ENCODE assay signal across 8 cellular contexts in genomic region chr10:92573091-92573797, GRCh38. TPM values are rescaled to one million over a fixed set of nuclear protein-coding genes. Genes with fewer than 3 reads are reported as not detected.
DNase-seq lines count a peak whose midpoint lies in the region; ATAC-seq and TF ChIP-seq lines count a peak whose summit lies in the region.

No MANE protein-coding gene starts in this region.

- TF ChIP-seq EP300 in ovary (IDR thresholded peaks at IDR 0.05), result no peak

- TF ChIP-seq CTCF in HFFc6 (IDR thresholded peaks at IDR 0.05), result no peak
- TF ChIP-seq CTCF in Panc1 (IDR thresholded peaks at IDR 0.05), result no peak
- peak in 1 of 12 donors; percentile 23 for TF ChIP-seq CTCF in heart left ventricle (IDR thresholded peaks at IDR 0.05)
- TF ChIP-seq CTCF in ovary (IDR thresholded peaks at IDR 0.05), result no peak

- H3K4me3 ChIP-seq in Panc1 (ENCODE audit: low read depth in 2 of 2, low read length in 2 of 2) (peak overlapping the region; percentile 81 to 93), heart left ventricle (peak overlapping the region; percentile 71 to 98 (median 91)), ovary (peak overlapping the region; percentile 84)

- 1% methylated on average over 26 to 56 of the region's 56 CpGs for WGBS in heart left ventricle, 4 donors
- WGBS in ovary, 3 donors, result 0 to 1% (median 1%) methylated on average over 51 to 56 of the region's 56 CpGs

- H3K9me3 Mint-ChIP-seq in HFFc6, result no peaks in the 10 kb centered on the region
- no peaks in the 10 kb centered on the region for H3K9me3 Mint-ChIP-seq in activated naive CD4-positive, alpha-beta T cell treated with anti-CD3 and anti-CD28 coated beads, Interleukin-2, amount 50 U/mL, for 72 hours

- no peaks in the 10 kb centered on the region for H3K9me3 ChIP-seq in Panc1 (ENCODE audit: control insufficient read depth, insufficient read depth, low read depth, low read length)
- H3K9me3 ChIP-seq in heart left ventricle, result no peaks in the 10 kb centered on the region
- H3K9me3 ChIP-seq in ovary, result no peaks in the 10 kb centered on the region

- peaks cover 11% of the 10 kb centered on the region for H3K36me3 Mint-ChIP-seq in HFFc6 (ENCODE audit: low read depth)
- peaks cover 0 to 6% of the 10 kb centered on the region in 2 donors for H3K36me3 Mint-ChIP-seq in activated naive CD4-positive, alpha-beta T cell treated with anti-CD3 and anti-CD28 coated beads, Interleukin-2, amount 50 U/mL, for 72 hours

- intact Hi-C loops in Panc1 (cut with micrococcal nuclease; ENCODE audit: unreplicated experiment), result no loop called here
- intact Hi-C loops in heart left ventricle (cut with DNase I), result loop anchor here in 4 of 10 donors (2.0 to 10.0 kb wide), 3 partner anchors 56 to 312 kb away; no protein-coding TSS in a partner anchor
- intact Hi-C loops in ovary (cut with DNase I), result loop anchor here in 3 of 4 donors (2.0 to 5.0 kb wide), 2 partner anchors 56 kb away; no protein-coding TSS in a partner anchor

- H3K27me3 ChIP-seq in Panc1 (ENCODE audit: control insufficient read depth, insufficient read depth, low read length) (no peaks in the 10 kb centered on the region), heart left ventricle (no peaks in the 10 kb centered on the region), ovary (no peaks in the 10 kb centered on the region)

- ATAC-seq in Panc1 (peak; percentile 50), heart left ventricle (peak in 2 of 4 donors; percentile 10 to 55)
- peak in 1 of 2 donors; percentile 12 for ATAC-seq in activated naive CD4-positive, alpha-beta T cell treated with anti-CD3 and anti-CD28 coated beads, Interleukin-2, amount 50 U/mL, for 72 hours

- H3K4me1 ChIP-seq in Panc1 (ENCODE audit: control insufficient read depth, insufficient read depth, low read length), result peaks cover 20% of the 10 kb centered on the region
- H3K4me1 ChIP-seq in heart left ventricle, result peaks cover 0 to 37% (median 22%) of the 10 kb centered on the region in 12 donors
- peaks cover 13% of the 10 kb centered on the region for H3K4me1 ChIP-seq in ovary (ENCODE audit: insufficient read depth)

- H3K4me1 Mint-ChIP-seq in HFFc6 (ENCODE audit: low read depth), result peaks cover 55% of the 10 kb centered on the region

- H3K27ac Mint-ChIP-seq in HFFc6, result peak overlapping the region; percentile 90
- peak overlapping the region; percentile 5 to 81 for H3K27ac Mint-ChIP-seq in activated naive CD4-positive, alpha-beta T cell treated with anti-CD3 and anti-CD28 coated beads, Interleukin-2, amount 50 U/mL, for 72 hours

- H3K4me3 Mint-ChIP-seq in HFFc6, result peak overlapping the region; percentile 89

- CTCF ChIA-PET in Panc1 (lab: Charles Lee), result interaction anchor here (2.1 kb wide), 1 partner anchor 56 kb away, joined by 24 read pairs; no protein-coding TSS in a partner anchor

- TF ChIP-seq POLR2A in heart left ventricle (IDR thresholded peaks at IDR 0.05) (no peak), ovary (IDR thresholded peaks at IDR 0.05) (no peak)

- in situ Hi-C loops in Panc1 (cut with HindIII; ENCODE audit: low pct_unique_long_range_greater_than_20kb, low sequenced_read_pairs), result no loop called here

- H3K27me3 Mint-ChIP-seq in HFFc6 (ENCODE audit: insufficient read depth), result no peaks in the 10 kb centered on the region

- DNase-seq in EH (ENCODE audit: low read depth), result peak; percentile 57
- peak; percentile 56 for DNase-seq in HFFc6
- DNase-seq in Panc1 (ENCODE audit: low read depth, low spot score), result no peak
- peak in 1 of 2 donors; percentile 43 for DNase-seq in activated naive CD4-positive, alpha-beta T cell treated with anti-CD3 and anti-CD28 coated beads, Interleukin-2, amount 50 U/mL, for 72 hours (ENCODE audit: low spot score in 2 of 2)
- DNase-seq in heart left ventricle, result peak in 2 of 5 donors; percentile 26 to 34
- peak in 3 of 5 donors; percentile 12 to 45 (median 27) for DNase-seq in ovary
- DNase-seq in NCI-H526 treated with DMSO at 0.1 percent for 48 hours (lab: John Stamatoyannopoulos, UW), result no peak
- no peak for DNase-seq in middle frontal gyrus (ENCODE audit: extremely low spot score, low spot score)

- POLR2A ChIA-PET in Panc1 (lab: Charles Lee), result interaction anchor here (0.7 kb wide), 1 partner anchor 9 kb away, joined by 4 read pairs; no protein-coding TSS in a partner anchor

- H3K27ac ChIP-seq in Panc1 (ENCODE audit: low read length) (peak overlapping the region; percentile 91), heart left ventricle (peak overlapping the region; percentile 88 to 99 (median 93)), ovary (peak overlapping the region; percentile 78 to 94)

- BruUV-seq in Panc1 (replicated peaks; lab: Mats Ljungman, UMichigan), result no TSS peak

- H3K36me3 ChIP-seq in Panc1 (ENCODE audit: control insufficient read depth, insufficient read depth, low read length) (no peaks in the 10 kb centered on the region), heart left ventricle (peaks cover 0 to 15% (median 0%) of the 10 kb centered on the region in 9 donors), ovary (no peaks in the 10 kb centered on the region)

RNA-seq across cellular contexts. Expression of gene IDE, which starts 0.6 kb away (rescaled TPM):
- total RNA-seq in HFFc6 (2021; fragmentation: NEBNext Ultra II Directional; extraction: Animal tissue kit (Norgen Biotek cat#: 25700)), result 10 to 100 TPM; 35.4 to 46.5 (median 39.9) TPM
- 79.0 TPM for total RNA-seq in Panc1 (2021; ENCODE audit: unreplicated experiment)
- 25.2 TPM for polyA plus RNA-seq in Panc1 (2012; ENCODE audit: insufficient read length)
- 10 to 100 TPM; 20.7 to 28.7 TPM for total RNA-seq in activated naive CD4-positive, alpha-beta T cell treated with anti-CD3 and anti-CD28 coated beads, Interleukin-2, amount 50 U/mL, for 72 hours
- 10 to 100 TPM; 24.6 to 51.3 (median 47.0) TPM for total RNA-seq in heart left ventricle
- 10 to 100 TPM; 11.7 to 14.9 TPM for polyA plus RNA-seq in heart left ventricle
- 10 to 100 TPM; 14.3 to 34.1 (median 28.2) TPM for total RNA-seq in ovary
- polyA plus RNA-seq in ovary, result 10 to 100 TPM in 1 of 2 donors, 1 to 10 TPM in 1; 5.8 to 18.4 TPM

RNA-seq across cellular contexts. Expression of gene KIF11, which starts 19.7 kb away (rescaled TPM):
- total RNA-seq in HFFc6 (2021; fragmentation: NEBNext Ultra II Directional; extraction: Animal tissue kit (Norgen Biotek cat#: 25700)), result 10 to 100 TPM; 16.8 to 40.3 (median 35.3) TPM
- total RNA-seq in Panc1 (2021; ENCODE audit: unreplicated experiment) (47.8 TPM), heart left ventricle (1 to 10 TPM in 3 of 9 donors, under 1 TPM in 6; 0.13 to 7.0 (median 0.76) TPM), ovary (1 to 10 TPM in 2 of 7 donors, under 1 TPM in 5; 0.23 to 2.3 (median 0.48) TPM)
- 9.5 TPM for polyA plus RNA-seq in Panc1 (2012; ENCODE audit: insufficient read length)
- 10 to 100 TPM; 55.3 to 57.7 TPM for total RNA-seq in activated naive CD4-positive, alpha-beta T cell treated with anti-CD3 and anti-CD28 coated beads, Interleukin-2, amount 50 U/mL, for 72 hours
- polyA plus RNA-seq in heart left ventricle (under 1 TPM; 0.11 to 0.29 TPM), ovary (1 to 10 TPM in 1 of 2 donors, under 1 TPM in 1; 0.85 to 1.4 TPM)

Comparison
In these comparisons a context has a peak if more than half of its experiments do, and no peak if none do; other contexts are left out.
1. DNase-seq: peak in EH (single experiment), HFFc6 (single experiment) and ovary (3 of 5); none in Panc1 (single experiment), NCI-H526 treated with DMSO at 0.1 percent for 48 hours (single experiment) and middle frontal gyrus (single experiment).
2. Peak in every context shown above with its lines, with median percentiles within 50 percentile points of each other: H3K27ac ChIP-seq and H3K4me3 ChIP-seq.